ENCODE assay signal across 8 cellular contexts in genomic region chr18:59996370-59996966, GRCh38.
DNase-seq lines count a peak whose midpoint lies in the region; ATAC-seq, FAIRE-seq and TF ChIP-seq lines count a peak whose summit lies in the region.

No MANE protein-coding gene starts in this region.

- peak; percentile 80 for FAIRE-seq in GM12878 (lab: Jason Lieb, UNC)

- H3K9ac ChIP-seq in GM12878 (ENCODE audit: control insufficient read depth, insufficient read depth, low read length) = no peak overlapping the region

- TF ChIP-seq EP300 in GM12878 (IDR thresholded peaks at IDR 0.05; ENCODE audit: borderline replicate concordance in 1 of 2, control insufficient read depth in 1 of 2, low read depth in 2 of 2, low read length in 2 of 2) = no peak

- no peak overlapping the region for H3K4me2 ChIP-seq in GM12878 (ENCODE audit: control insufficient read depth, insufficient read depth)

- TF ChIP-seq CTCF in AG09309 (IDR thresholded peaks at IDR 0.05; ENCODE audit: control insufficient read depth, insufficient read depth, low read depth, low read length, missing control alignments) (peak; percentile 84), GM13977 (IDR thresholded peaks at IDR 0.05; ENCODE audit: extremely low read depth, insufficient read depth, missing control alignments) (peak; percentile 67), GM12878 (IDR thresholded peaks at IDR 0.05 in 2 of 3, conservative IDR thresholded peaks at IDR 0.05 in 1 of 3; ENCODE audit: control insufficient read depth in 2 of 3, extremely low read depth in 1 of 3, insufficient read depth in 1 of 3, low read depth in 3 of 3, low read length in 3 of 3) (peak; percentile 74 to 79 (median 75)), lower lobe of right lung (IDR thresholded peaks at IDR 0.05) (peak; percentile 58)

- H4K20me1 ChIP-seq in GM12878 (ENCODE audit: control insufficient read depth, insufficient read depth) = no peaks in the 10 kb centered on the region

- RAD21 ChIA-PET in GM12878 (lab: Charles Lee; ENCODE audit: unreplicated experiment) = interaction anchor here (0.7 to 4.8 kb wide), 21 partner anchors 9 to 556 kb away, joined by 3 to 63 read pairs (median 5); no protein-coding TSS in a partner anchor

- no peak overlapping the region for H2AFZ ChIP-seq in GM12878 (ENCODE audit: control insufficient read depth, low read depth, low read length)

- H3K79me2 ChIP-seq in GM12878 (ENCODE audit: control insufficient read depth, insufficient read depth, low read length) = no peaks in the 10 kb centered on the region

- no peak overlapping the region for H3K4me3 ChIP-seq in AG09309 (ENCODE audit: control insufficient read depth, low read depth, low read length)
- no peak overlapping the region for H3K4me3 ChIP-seq in GM12878
- no peak overlapping the region for H3K4me3 ChIP-seq in lower lobe of right lung

- BruUV-seq in GM12878 (replicated peaks; lab: Mats Ljungman, UMichigan) = no TSS peak

- H3K4me1 ChIP-seq in GM12878 (ENCODE audit: control insufficient read depth, insufficient read depth, low read length) (no peaks in the 10 kb centered on the region), lower lobe of right lung (no peaks in the 10 kb centered on the region)

- no peak for TF ChIP-seq POLR2A in GM12878 (IDR thresholded peaks at IDR 0.05; ENCODE audit: low read depth, low read length)

- DNase-seq in AG09309 (ENCODE audit: low read depth) = peak; percentile 20
- peak; percentile 35 for DNase-seq in GM13977 (ENCODE audit: low spot score)
- DNase-seq in NCI-H2107 treated with DMSO at 0.1 percent for 48 hours (lab: John Stamatoyannopoulos, UW; ENCODE audit: unreplicated experiment) = peak; percentile 76
- no peak for DNase-seq in GM12878 (ENCODE audit: low read depth, low spot score)
- no peak for DNase-seq in lower lobe of right lung

- H3K27ac ChIP-seq in GM12878 (ENCODE audit: control insufficient read depth, insufficient read depth) (no peak overlapping the region), lower lobe of right lung (no peak overlapping the region)

- H3K9me3 ChIP-seq in GM12878 (replicated peaks; ENCODE audit: control insufficient read depth, insufficient read depth, low read length) = no peaks in the 10 kb centered on the region
- no peaks in the 10 kb centered on the region for H3K9me3 ChIP-seq in lower lobe of right lung

- TF ChIP-seq RAD21 in GM12878 (IDR thresholded peaks at IDR 0.05; ENCODE audit: insufficient read depth, low read depth, low read length) = peak; percentile 70

- H3K36me3 ChIP-seq in GM12878 (ENCODE audit: control insufficient read depth in 2 of 2, insufficient read depth in 2 of 2, low read length in 1 of 2) (no peaks in the 10 kb centered on the region), lower lobe of right lung (no peaks in the 10 kb centered on the region)

- in situ Hi-C loops in GM13977 (cut with MboI; ENCODE audit: low pct_unique_long_range_greater_than_20kb, low sequenced_read_pairs, unreplicated experiment) (no loop called here), GM12878 (cut with MboI) (no loop called here)

- ATAC-seq in HG02943 (IDR thresholded peaks at IDR 0.05; ENCODE audit: low read depth, unreplicated experiment) (peak; percentile 82), GM12878 (peak; percentile 85), lower lobe of right lung (peak in 1 of 2 donors; percentile 63), HG03039 (IDR thresholded peaks at IDR 0.05; ENCODE audit: unreplicated experiment) (no peak)
- ATAC-seq in activated CD4-positive, CD25-positive, alpha-beta regulatory T cell treated with anti-CD3 and anti-CD28 coated beads, Interleukin-2, amount 50 U/mL, for 24 hours = no peak

- intact Hi-C loops in GM12878 (cut with micrococcal nuclease; ENCODE audit: unreplicated experiment) = loop anchor here (1.0 to 2.0 kb wide), 2 partner anchors 213 to 552 kb away; no protein-coding TSS in a partner anchor
- intact Hi-C loops in lower lobe of right lung (cut with DNase I) = loop anchor here (10.0 kb wide), 1 partner anchor 548 kb away; no protein-coding TSS in a partner anchor

- CTCF ChIA-PET in GM12878 (lab: Yijun Ruan, JAX) = interaction anchor here (0.5 to 12.8 kb wide), 49 partner anchors 9 to 560 kb away, joined by 3 to 235 read pairs (median 4); partner anchors contain the start of gene PMAIP1

- SMC1A ChIA-PET in GM12878 (lab: Charles Lee; ENCODE audit: uncharacterized antibody, unreplicated experiment) = interaction anchor here (0.6 to 3.2 kb wide), 34 partner anchors 9 to 560 kb away, joined by 3 to 52 read pairs (median 4); no protein-coding TSS in a partner anchor

- POLR2A ChIA-PET in GM12878 (lab: Charles Lee) = no interaction called here

- no peaks in the 10 kb centered on the region for H3K27me3 ChIP-seq in GM12878 (replicated peaks in 1 of 2; ENCODE audit: control insufficient read depth in 2 of 2, insufficient read depth in 2 of 2, low read length in 1 of 2)
- no peaks in the 10 kb centered on the region for H3K27me3 ChIP-seq in lower lobe of right lung (ENCODE audit: low read depth)

- WGBS in GM12878 (ENCODE audit: insufficient coverage, insufficient replicate concordance, low lambda C conversion rate, missing lambda C conversion rate) = 1% methylated on average over 5 of the region's 5 CpGs

TF ChIP-seq in GM12878, 131 proteins besides CTCF, POLR2A, EP300 and RAD21:
- TF ChIP-seq CBX3 (IDR thresholded peaks at IDR 0.05; ENCODE audit: borderline replicate concordance, low read depth) = no peak
- peak; percentile 71; the same call in 1 of the 2 replicates for TF ChIP-seq SMC3 (IDR thresholded peaks at IDR 0.05; ENCODE audit: borderline replicate concordance, low read length)

Comparison
In these comparisons a context has a peak if more than half of its experiments do, and no peak if none do; other contexts are left out.
1. DNase-seq: peak in AG09309 (single experiment), GM13977 (single experiment) and NCI-H2107 treated with DMSO at 0.1 percent for 48 hours (single experiment); none in GM12878 (single experiment) and lower lobe of right lung (single experiment).
2. ATAC-seq: peak in HG02943 (single experiment) and GM12878 (single experiment); none in activated CD4-positive, CD25-positive, alpha-beta regulatory T cell treated with anti-CD3 and anti-CD28 coated beads, Interleukin-2, amount 50 U/mL, for 24 hours (0 of 2) and HG03039 (single experiment).
3. Peak in every context shown above with its lines, with median percentiles within 50 percentile points of each other: CTCF ChIP-seq.